Comparison of ENCODE assay signal across 9 cellular contexts in genomic region chr1:227131193-227131592, GRCh38.
DNase-seq lines count a peak whose midpoint lies in the region; ATAC-seq, FAIRE-seq and TF ChIP-seq lines count a peak whose summit lies in the region.
"Had no signal": no experiment of that assay in that cellular context is flagged by ENCODE, and none has a peak within 500 bp of the region (broad histone marks: within the 10 kb centered on the region; RNA-seq: fewer than 3 reads in every experiment).

No MANE protein-coding gene starts in this region.

- peak; percentile 45 to 47 for TF ChIP-seq CTCF in mammary epithelial cell (conservative IDR thresholded peaks at IDR 0.05 in 1 of 2, IDR thresholded peaks at IDR 0.05 in 1 of 2; ENCODE audit: extremely low read depth in 1 of 2, insufficient read depth in 1 of 2, low read depth in 1 of 2, low read length in 2 of 2)
- TF ChIP-seq CTCF in neural cell (IDR thresholded peaks at IDR 0.05; ENCODE audit: poor library complexity, severe bottlenecking), result peak; percentile 19
- TF ChIP-seq CTCF in WTC11 (IDR thresholded peaks at IDR 0.05), result no peak
- TF ChIP-seq CTCF in thyroid gland (IDR thresholded peaks at IDR 0.05), result peak in 3 of 6 experiments; percentile 25 to 45 (median 36)

- TF ChIP-seq RAD21 in neural cell (conservative IDR thresholded peaks at IDR 0.05), result no peak

- no peak overlapping the region for H3K4me3 ChIP-seq in mammary epithelial cell (replicated peaks in 1 of 3; ENCODE audit: insufficient read depth in 1 of 3, low read depth in 2 of 3, low read length in 3 of 3)
- H3K4me3 ChIP-seq in neural cell (ENCODE audit: low read length), result no peak overlapping the region
- no peak overlapping the region for H3K4me3 ChIP-seq in thyroid gland (replicated peaks in 1 of 3)

- intact Hi-C loops in mammary epithelial cell (cut with micrococcal nuclease) (loop anchor here (1.0 to 5.0 kb wide), 2 partner anchors 186 to 306 kb away; partner anchors contain the start of gene CDC42BPA), thyroid gland (cut with DNase I) (no loop called here)

- peaks cover 4% of the 10 kb centered on the region for H3K9me3 Mint-ChIP-seq in WTC11

- H3K4me3 Mint-ChIP-seq in WTC11, result no peak overlapping the region

- H3K79me2 ChIP-seq in mammary epithelial cell (ENCODE audit: insufficient read depth, low read length) (no peaks in the 10 kb centered on the region), neural cell (replicated peaks; ENCODE audit: insufficient read depth, low read length) (no peaks in the 10 kb centered on the region)

- 93% methylated on average over 3 of the region's 3 CpGs for WGBS in mammary epithelial cell (ENCODE audit: low coverage, missing lambda C conversion rate)
- WGBS in thyroid gland, 2 donors, result 92 to 93% methylated on average over 3 of the region's 3 CpGs

- H3K9ac ChIP-seq in mammary epithelial cell (ENCODE audit: insufficient read depth, low read length) (no peak overlapping the region), neural cell (ENCODE audit: low read length) (no peak overlapping the region)

- in situ Hi-C loops in KBM-7 (cut with MboI; ENCODE audit: low pct_unique_long_range_greater_than_20kb, low sequenced_read_pairs), result no loop called here
- in situ Hi-C loops in mammary epithelial cell (cut with MboI; ENCODE audit: low sequenced_read_pairs in 2 of 2), result loop anchor here in 1 of 2 donors (25.0 kb wide), 1 partner anchor 306 kb away; no protein-coding TSS in a partner anchor

- no peaks in the 10 kb centered on the region for H3K27me3 Mint-ChIP-seq in WTC11 (ENCODE audit: low read depth)

- TF ChIP-seq EP300 in neural cell (conservative IDR thresholded peaks at IDR 0.05; ENCODE audit: poor library complexity, severe bottlenecking), result no peak

- no peak; the same call in 1 of the 2 replicates for ATAC-seq in WTC11
- ATAC-seq in GM19328 (IDR thresholded peaks at IDR 0.05; ENCODE audit: unreplicated experiment), result no peak

- BruUV-seq in mammary epithelial cell (replicated peaks; lab: Mats Ljungman, UMichigan), result no TSS peak

- H3K4me2 ChIP-seq in mammary epithelial cell (ENCODE audit: insufficient read depth, low read depth, low read length) (no peak overlapping the region), neural cell (ENCODE audit: low read length) (no peak overlapping the region)

- H3K4me1 ChIP-seq in mammary epithelial cell (ENCODE audit: insufficient read depth, low read length) (no peaks in the 10 kb centered on the region), thyroid gland (peaks cover 4% of the 10 kb centered on the region in 2 donors)

- H3K27me3 ChIP-seq in mammary epithelial cell (ENCODE audit: insufficient read depth, low read length) (no peaks in the 10 kb centered on the region), neural cell (ENCODE audit: insufficient read depth, low read depth, low read length) (no peaks in the 10 kb centered on the region), thyroid gland (no peaks in the 10 kb centered on the region)

- DNase-seq in DMS53 (lab: John Stamatoyannopoulos, UW) (peak; percentile 48), KBM-7 (peak; percentile 26), mammary epithelial cell (peak; percentile 6), WTC11 (ENCODE audit: low spot score) (no peak), thyroid gland (no peak), GM19239 (ENCODE audit: insufficient read length, low spot score) (no peak)
- DNase-seq: nucleus accumbens had no signal

- H2AFZ ChIP-seq in mammary epithelial cell (ENCODE audit: low read depth, low read length) (no peak overlapping the region), neural cell (ENCODE audit: low read depth, low read length) (no peak overlapping the region)

- FAIRE-seq in GM19239 (lab: Jason Lieb, UNC), result no peak

- dilution Hi-C loops in mammary epithelial cell (cut with HindIII; ENCODE audit: low sequenced_read_pairs), result no loop called here

- peaks cover 7% of the 10 kb centered on the region for H3K36me3 ChIP-seq in mammary epithelial cell (ENCODE audit: insufficient read depth, low read length)
- H3K36me3 ChIP-seq in neural cell (ENCODE audit: insufficient read depth, low read length), result peaks cover 15% of the 10 kb centered on the region
- no peaks in the 10 kb centered on the region for H3K36me3 ChIP-seq in thyroid gland

- peaks cover 2% of the 10 kb centered on the region for H3K4me1 Mint-ChIP-seq in WTC11

- no peaks in the 10 kb centered on the region for H3F3A ChIP-seq in neural cell (ENCODE audit: insufficient read depth, low read length, poor library complexity, severe bottlenecking)

- CTCF ChIA-PET in mammary epithelial cell (lab: Charles Lee; ENCODE audit: low non-redundant PET) (no interaction called here), WTC11 (lab: Charles Lee) (no interaction called here)

- TF ChIP-seq POLR2A in thyroid gland (IDR thresholded peaks at IDR 0.05), result no peak

- peaks cover 19% of the 10 kb centered on the region for H3K36me3 Mint-ChIP-seq in WTC11

- H3K27ac ChIP-seq in mammary epithelial cell (ENCODE audit: insufficient read depth, low read depth, low read length) (no peak overlapping the region), neural cell (ENCODE audit: low read length) (no peak overlapping the region), thyroid gland (no peak overlapping the region)

- no peaks in the 10 kb centered on the region for H3K9me2 ChIP-seq in neural cell (ENCODE audit: insufficient read depth, low read length)

- H4K20me1 ChIP-seq in mammary epithelial cell (ENCODE audit: insufficient read depth, low read length) (no peaks in the 10 kb centered on the region), neural cell (ENCODE audit: insufficient read depth) (no peaks in the 10 kb centered on the region)

- POLR2A ChIA-PET in WTC11 (lab: Charles Lee), result no interaction called here

- H3K9me3 ChIP-seq in mammary epithelial cell (replicated peaks; ENCODE audit: insufficient read depth, low read length) (no peaks in the 10 kb centered on the region), neural cell (ENCODE audit: low read length) (no peaks in the 10 kb centered on the region), thyroid gland (no peaks in the 10 kb centered on the region)

- H3K27ac Mint-ChIP-seq in WTC11, result no peak overlapping the region

TF ChIP-seq in neural cell, 6 proteins besides CTCF, POLR2A, EP300 and RAD21 (continues in another document):
- TF ChIP-seq REST (IDR thresholded peaks at IDR 0.05; ENCODE audit: borderline replicate concordance), result no peak
- no peak for TF ChIP-seq POLR2AphosphoS5 (IDR thresholded peaks at IDR 0.05)
- no peak for TF ChIP-seq TAF1 (IDR thresholded peaks at IDR 0.05; ENCODE audit: low read depth)
- TF ChIP-seq EZH2 (IDR thresholded peaks at IDR 0.05; ENCODE audit: borderline replicate concordance, insufficient read depth, low read length, poor library complexity, severe bottlenecking), result no peak

TF ChIP-seq in WTC11, 78 proteins besides CTCF, POLR2A, EP300 and RAD21:
- TF ChIP-seq MLX (CRISPR knock-in tag; IDR thresholded peaks at IDR 0.05) (no peak), CREM (CRISPR knock-in tag; IDR thresholded peaks at IDR 0.05) (no peak), TP53 (CRISPR knock-in tag; IDR thresholded peaks at IDR 0.05) (no peak), ZNF396 (CRISPR knock-in tag; IDR thresholded peaks at IDR 0.05; ENCODE audit: borderline replicate concordance) (no peak), NR2C2 (CRISPR knock-in tag; IDR thresholded peaks at IDR 0.05) (no peak), ETV6 (CRISPR knock-in tag; IDR thresholded peaks at IDR 0.05) (no peak), SMAD3 (CRISPR knock-in tag; IDR thresholded peaks at IDR 0.05; ENCODE audit: borderline replicate concordance) (no peak), SOX15 (CRISPR knock-in tag; IDR thresholded peaks at IDR 0.05) (no peak), NR1H2 (CRISPR knock-in tag; IDR thresholded peaks at IDR 0.05) (no peak), ZNF219 (CRISPR knock-in tag; IDR thresholded peaks at IDR 0.05; ENCODE audit: borderline replicate concordance) (no peak), FOXP1 (CRISPR knock-in tag; IDR thresholded peaks at IDR 0.05; ENCODE audit: borderline replicate concordance) (no peak), PRDM15 (CRISPR knock-in tag; IDR thresholded peaks at IDR 0.05) (no peak), ZNF317 (CRISPR knock-in tag; IDR thresholded peaks at IDR 0.05; ENCODE audit: borderline replicate concordance, low read depth) (no peak)

Comparison
In these comparisons a context has a peak if more than half of its experiments do, and no peak if none do; other contexts are left out.
1. DNase-seq: peak in DMS53 (single experiment), KBM-7 (single experiment) and mammary epithelial cell (single experiment); none in WTC11 (single experiment), thyroid gland (0 of 2) and GM19239 (single experiment).